27 cellular contexts compared by ENCODE assay signal in genomic region chr2:217186152-217186551, GRCh38.
DNase-seq lines count a peak whose midpoint lies in the region; ATAC-seq and TF ChIP-seq lines count a peak whose summit lies in the region.
"Had no signal": no experiment of that assay in that cellular context is flagged by ENCODE, and none has a peak within 500 bp of the region (broad histone marks: within the 10 kb centered on the region; RNA-seq: fewer than 3 reads in every experiment).

No MANE protein-coding gene starts in this region.

- TF ChIP-seq POLR2A in breast epithelium (IDR thresholded peaks at IDR 0.05) (no peak), sigmoid colon (IDR thresholded peaks at IDR 0.05) (no peak)

- H3K4me3 ChIP-seq in breast epithelium (no peak overlapping the region), mammary epithelial cell (replicated peaks in 1 of 3; ENCODE audit: insufficient read depth in 1 of 3, low read depth in 2 of 3, low read length in 3 of 3) (no peak overlapping the region), right cardiac atrium (ENCODE audit: low read length) (no peak overlapping the region), sigmoid colon (no peak overlapping the region), A673 (ENCODE audit: low read depth, low read length, poor library complexity, severe bottlenecking) (no peak overlapping the region)
- H3K4me3 ChIP-seq: Peyer's patch had no signal

- H3K4me2 ChIP-seq in mammary epithelial cell (ENCODE audit: insufficient read depth, low read depth, low read length) = no peak overlapping the region

- intact Hi-C loops in breast epithelium (cut with DNase I; ENCODE audit: low total_unique reads) (no loop called here), mammary epithelial cell (cut with micrococcal nuclease) (no loop called here), right cardiac atrium (cut with DNase I) (no loop called here), sigmoid colon (cut with DNase I) (no loop called here), A673 (cut with micrococcal nuclease; ENCODE audit: unreplicated experiment) (no loop called here)

- H3K27me3 ChIP-seq in breast epithelium (no peaks in the 10 kb centered on the region), mammary epithelial cell (ENCODE audit: insufficient read depth, low read length) (no peaks in the 10 kb centered on the region), right cardiac atrium (ENCODE audit: control insufficient read depth, insufficient read depth) (no peaks in the 10 kb centered on the region), sigmoid colon (no peaks in the 10 kb centered on the region), A673 (replicated peaks; ENCODE audit: insufficient read depth, low read depth, low read length, poor library complexity) (no peaks in the 10 kb centered on the region)
- H3K27me3 ChIP-seq: foreskin keratinocyte, Peyer's patch had no signal

- H3K36me3 ChIP-seq in breast epithelium = no peaks in the 10 kb centered on the region
- H3K36me3 ChIP-seq in mammary epithelial cell (ENCODE audit: insufficient read depth, low read length) = no peaks in the 10 kb centered on the region
- H3K36me3 ChIP-seq in sigmoid colon = no peaks in the 10 kb centered on the region
- H3K36me3 ChIP-seq in A673 (ENCODE audit: insufficient read depth, low read length, poor library complexity, severe bottlenecking) = no peaks in the 10 kb centered on the region
- H3K36me3 ChIP-seq: Peyer's patch had no signal

- DNase-seq in breast epithelium (ENCODE audit: low spot score in 2 of 2) = no peak
- no peak for DNase-seq in mammary epithelial cell
- peak; percentile 28 to 65 (median 62) for DNase-seq in right cardiac atrium
- DNase-seq in sigmoid colon = peak; percentile 72
- no peak for DNase-seq in activated CD4-positive, CD25-positive, alpha-beta regulatory T cell treated with anti-CD3 and anti-CD28 coated beads, Interleukin-2, amount 50 U/mL, for 72 hours
- DNase-seq in A673 (ENCODE audit: low spot score) = no peak
- DNase-seq: 8988T; activated CD4-positive, alpha-beta T cell treated with anti-CD3 and anti-CD28 coated beads for 36 hours; activated naive CD8-positive, alpha-beta T cell treated with anti-CD3 and anti-CD28 coated beads for 36 hours; DMS79 treated with DMSO at 0.1 percent for 48 hours; foreskin keratinocyte; GDM1; kidney glomerular epithelial cell; NCI-H1417 treated with DMSO at 0.1 percent for 48 hours; NCI-H2081; NCI-H345; NCI-H774; Peyer's patch; retina; SIG-M5; stimulated activated CD4-positive, alpha-beta T cell treated with anti-CD3 and anti-CD28 coated beads, Interleukin-1b, Interleukin-23, amount 100 ng/mL, for 48 hours; stimulated activated naive CD4-positive, alpha-beta T cell treated with Interleukin-2 at 50 U/mL for 16 hours; T-helper 9 cell had no signal

- WGBS in mammary epithelial cell (ENCODE audit: low coverage, missing lambda C conversion rate) = 95% methylated on average over 6 of the region's 6 CpGs
- 70% methylated on average over 6 of the region's 6 CpGs for WGBS in right cardiac atrium
- 94 to 95% methylated on average over 6 of the region's 6 CpGs for whole genome bisulfite sequencing in sigmoid colon, 2 donors

- H2AFZ ChIP-seq in mammary epithelial cell (ENCODE audit: low read depth, low read length) = no peak overlapping the region

- dilution Hi-C loops in mammary epithelial cell (cut with HindIII; ENCODE audit: low sequenced_read_pairs) = no loop called here

- H3K79me2 ChIP-seq in mammary epithelial cell (ENCODE audit: insufficient read depth, low read length) = no peaks in the 10 kb centered on the region

- ATAC-seq in right cardiac atrium (peak; percentile 61 to 63), GM21786 (IDR thresholded peaks at IDR 0.05; ENCODE audit: unreplicated experiment) (no peak), HG03521 (IDR thresholded peaks at IDR 0.05; ENCODE audit: unreplicated experiment) (no peak)
- ATAC-seq: activated CD4-positive, alpha-beta T cell treated with anti-CD3 and anti-CD28 coated beads for 36 hours; esophagus mucosa; foreskin keratinocyte; HCT116 had no signal

- no peaks in the 10 kb centered on the region for H3K4me1 ChIP-seq in breast epithelium
- no peaks in the 10 kb centered on the region for H3K4me1 ChIP-seq in mammary epithelial cell (ENCODE audit: insufficient read depth, low read length)
- peaks cover 2% of the 10 kb centered on the region for H3K4me1 ChIP-seq in right cardiac atrium (ENCODE audit: control insufficient read depth, insufficient read depth, low read length)
- peaks cover 0 to 20% (median 3%) of the 10 kb centered on the region in 4 donors for H3K4me1 ChIP-seq in sigmoid colon
- H3K4me1 ChIP-seq in A673 (ENCODE audit: insufficient read depth, low read length, poor library complexity, severe bottlenecking) = no peaks in the 10 kb centered on the region
- H3K4me1 ChIP-seq: foreskin keratinocyte, Peyer's patch had no signal

- CTCF ChIA-PET in mammary epithelial cell (lab: Charles Lee; ENCODE audit: low non-redundant PET) = no interaction called here
- CTCF ChIA-PET in A673 (lab: Charles Lee) = no interaction called here

- no peaks in the 10 kb centered on the region for H3K9me3 ChIP-seq in breast epithelium
- no peaks in the 10 kb centered on the region for H3K9me3 ChIP-seq in mammary epithelial cell (replicated peaks; ENCODE audit: insufficient read depth, low read length)
- no peaks in the 10 kb centered on the region for H3K9me3 ChIP-seq in right cardiac atrium (ENCODE audit: control insufficient read depth, low read length)
- no peaks in the 10 kb centered on the region for H3K9me3 ChIP-seq in sigmoid colon
- H3K9me3 ChIP-seq in A673 (ENCODE audit: low read depth, low read length, poor library complexity, severe bottlenecking) = no peaks in the 10 kb centered on the region
- H3K9me3 ChIP-seq: Peyer's patch had no signal

- no peak for TF ChIP-seq EP300 in sigmoid colon (IDR thresholded peaks at IDR 0.05)

- H3K27ac ChIP-seq in breast epithelium = peak overlapping the region; percentile 29 to 84
- no peak overlapping the region for H3K27ac ChIP-seq in mammary epithelial cell (ENCODE audit: insufficient read depth, low read depth, low read length)
- no peak overlapping the region for H3K27ac ChIP-seq in right cardiac atrium (ENCODE audit: low read length)
- H3K27ac ChIP-seq in sigmoid colon = peak overlapping the region; percentile 47 to 67 (median 52)
- no peak overlapping the region for H3K27ac ChIP-seq in A673 (ENCODE audit: low read depth, low read length, poor library complexity, severe bottlenecking)
- H3K27ac ChIP-seq: foreskin keratinocyte had no signal

- H3K9ac ChIP-seq in mammary epithelial cell (ENCODE audit: insufficient read depth, low read length) = no peak overlapping the region

- POLR2A ChIA-PET in A673 (lab: Charles Lee; ENCODE audit: low non-redundant PET) = no interaction called here

- in situ Hi-C loops in mammary epithelial cell (cut with MboI; ENCODE audit: low sequenced_read_pairs in 2 of 2) = no loop called here

- no peaks in the 10 kb centered on the region for H4K20me1 ChIP-seq in mammary epithelial cell (ENCODE audit: insufficient read depth, low read length)

- no peak for TF ChIP-seq CTCF in breast epithelium (IDR thresholded peaks at IDR 0.05)
- no peak for TF ChIP-seq CTCF in mammary epithelial cell (conservative IDR thresholded peaks at IDR 0.05 in 1 of 2, IDR thresholded peaks at IDR 0.05 in 1 of 2; ENCODE audit: extremely low read depth in 1 of 2, insufficient read depth in 1 of 2, low read depth in 1 of 2, low read length in 2 of 2)
- TF ChIP-seq CTCF in sigmoid colon (IDR thresholded peaks at IDR 0.05) = no peak
- no peak for TF ChIP-seq CTCF in A673 (conservative IDR thresholded peaks at IDR 0.05; ENCODE audit: low read depth, low read length)

- no TSS peak for BruUV-seq in mammary epithelial cell (replicated peaks; lab: Mats Ljungman, UMichigan)
- no TSS peak for BruUV-seq in A673 (replicated peaks; lab: Mats Ljungman, UMichigan)

Comparison
In these comparisons a context has a peak if more than half of its experiments do, and no peak if none do; other contexts are left out.
1. H3K27ac ChIP-seq: peak in breast epithelium (2 of 2) and sigmoid colon (4 of 4); none in mammary epithelial cell (single experiment), right cardiac atrium (single experiment) and A673 (single experiment).
2. DNase-seq: peak in right cardiac atrium (3 of 3) and sigmoid colon (single experiment); none in breast epithelium (0 of 2), mammary epithelial cell (single experiment), activated CD4-positive, CD25-positive, alpha-beta regulatory T cell treated with anti-CD3 and anti-CD28 coated beads, Interleukin-2, amount 50 U/mL, for 72 hours (single experiment) and A673 (single experiment).
3. ATAC-seq: peak in right cardiac atrium (2 of 2); none in GM21786 (single experiment) and HG03521 (single experiment).